Comparison of ENCODE assay signal across 18 cellular contexts in the genomic region with DNA sequence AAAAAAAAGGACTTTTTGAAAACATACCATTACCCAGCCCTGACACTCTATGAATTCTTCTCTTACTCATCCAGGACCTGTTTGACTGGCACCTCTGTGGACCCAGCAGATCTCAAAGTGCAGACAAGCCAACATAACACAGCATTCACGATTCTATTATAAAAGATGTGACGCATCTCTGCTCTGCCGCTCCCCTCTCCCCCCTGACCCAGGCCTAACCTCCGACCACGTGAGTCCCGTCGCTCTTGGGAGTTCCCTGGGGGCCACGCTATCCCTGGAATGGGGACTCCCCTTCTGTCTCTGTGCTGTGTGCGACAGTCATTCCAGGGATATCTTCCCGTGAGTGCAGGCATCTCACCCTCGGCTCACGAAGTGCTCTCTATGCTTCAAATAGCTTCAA. TPM values are rescaled to one million over a fixed set of nuclear protein-coding genes. Genes with fewer than 3 reads are reported as not detected.
DNase-seq lines count a peak whose midpoint lies in the region; ATAC-seq and TF ChIP-seq lines count a peak whose summit lies in the region.
"Had no signal": no experiment of that assay in that cellular context is flagged by ENCODE, and none has a peak within 500 bp of the region (broad histone marks: within the 10 kb centered on the region; RNA-seq: fewer than 3 reads in every experiment).

No MANE protein-coding gene starts in this region.

- H3K36me3 ChIP-seq in heart left ventricle (no peaks in the 10 kb centered on the region), WERI-Rb-1 (no peaks in the 10 kb centered on the region; the same call in 1 of the 2 replicates), gastrocnemius medialis (no peaks in the 10 kb centered on the region), thyroid gland (no peaks in the 10 kb centered on the region)
- H3K36me3 ChIP-seq: HAP-1 had no signal

- in situ Hi-C loops in gastrocnemius medialis (cut with MboI; ENCODE audit: low sequenced_read_pairs in 4 of 4) = no loop called here

- H3K4me3 ChIP-seq in heart left ventricle = no peak overlapping the region
- no peak overlapping the region for H3K4me3 ChIP-seq in WERI-Rb-1 (ENCODE audit: low read depth, low read length)
- H3K4me3 ChIP-seq in gastrocnemius medialis = no peak overlapping the region
- H3K4me3 ChIP-seq in thyroid gland (replicated peaks in 1 of 3) = no peak overlapping the region
- H3K4me3 ChIP-seq: GM12878, HAP-1 had no signal

- peak overlapping the region in 2 of 12 donors; percentile 43 to 58 for H3K27ac ChIP-seq in heart left ventricle
- H3K27ac ChIP-seq in WERI-Rb-1 = peak overlapping the region; percentile 62
- peak overlapping the region; percentile 86 to 97 (median 94) for H3K27ac ChIP-seq in gastrocnemius medialis
- no peak overlapping the region for H3K27ac ChIP-seq in thyroid gland
- H3K27ac ChIP-seq: C4-2B, HL-60 had no signal

- DNase-seq in heart left ventricle = peak in 3 of 5 donors; percentile 30 to 36 (median 34)
- no peak for DNase-seq in Right ventricle myocardium inferior (ENCODE audit: missing footprints)
- DNase-seq in WERI-Rb-1 = no peak
- peak; percentile 42 for DNase-seq in islet precursor cell
- DNase-seq in gastrocnemius medialis = peak; percentile 35 to 84
- no peak for DNase-seq in thyroid gland
- no peak for DNase-seq in DMS53 treated with DMSO at 0.1 percent for 48 hours (lab: John Stamatoyannopoulos, UW; ENCODE audit: unreplicated experiment)
- DNase-seq: ACHN; CD4-positive, alpha-beta memory T cell; COR-L47; GOT3 had no signal

- ATAC-seq in heart left ventricle = peak; percentile 46 to 87 (median 62)
- no peak for ATAC-seq in Right ventricle myocardium inferior
- peak; percentile 64 to 72 for ATAC-seq in gastrocnemius medialis
- ATAC-seq in HG03139 (IDR thresholded peaks at IDR 0.05; ENCODE audit: unreplicated experiment) = no peak
- ATAC-seq: GM12878 had no signal

- intact Hi-C loops in heart left ventricle (cut with DNase I) = no loop called here
- intact Hi-C loops in Right ventricle myocardium inferior (cut with DNase I) = no loop called here
- intact Hi-C loops in gastrocnemius medialis (cut with DNase I; ENCODE audit: low total_unique reads) = no loop called here
- intact Hi-C loops in thyroid gland (cut with DNase I) = no loop called here

- H3K4me1 ChIP-seq in heart left ventricle (peaks cover 0 to 2% (median 0%) of the 10 kb centered on the region in 12 donors), gastrocnemius medialis (peaks cover 47 to 49% of the 10 kb centered on the region in 2 donors), thyroid gland (no peaks in the 10 kb centered on the region)
- H3K4me1 ChIP-seq: HAP-1 had no signal

- TF ChIP-seq CTCF in heart left ventricle (IDR thresholded peaks at IDR 0.05) (no peak), WERI-Rb-1 (IDR thresholded peaks at IDR 0.05; ENCODE audit: low read depth, low read length) (no peak), gastrocnemius medialis (IDR thresholded peaks at IDR 0.05 in 4 of 5, conservative IDR thresholded peaks at IDR 0.05 in 1 of 5) (no peak), thyroid gland (IDR thresholded peaks at IDR 0.05) (no peak)

- no peak for TF ChIP-seq POLR2A in heart left ventricle (IDR thresholded peaks at IDR 0.05)
- no peak for TF ChIP-seq POLR2A in gastrocnemius medialis (IDR thresholded peaks at IDR 0.05)
- no peak for TF ChIP-seq POLR2A in thyroid gland (IDR thresholded peaks at IDR 0.05)

- WGBS in heart left ventricle, 4 donors = 22 to 30% (median 27%) methylated on average over 12 of the region's 12 CpGs
- WGBS in thyroid gland, 2 donors = 61 to 71% methylated on average over 12 of the region's 12 CpGs

- H3K27me3 ChIP-seq in heart left ventricle (no peaks in the 10 kb centered on the region), WERI-Rb-1 (ENCODE audit: insufficient read depth, low read depth, severe bottlenecking) (no peaks in the 10 kb centered on the region), gastrocnemius medialis (no peaks in the 10 kb centered on the region), thyroid gland (no peaks in the 10 kb centered on the region)

- H3K9me3 ChIP-seq in heart left ventricle (no peaks in the 10 kb centered on the region), WERI-Rb-1 (ENCODE audit: severe bottlenecking) (peaks cover 7% of the 10 kb centered on the region), gastrocnemius medialis (no peaks in the 10 kb centered on the region), thyroid gland (no peaks in the 10 kb centered on the region)
- H3K9me3 ChIP-seq: HAP-1 had no signal

RNA-seq across cellular contexts. Expression of a gene that starts 21.1 kb away (rescaled TPM):
- total RNA-seq in heart left ventricle = 1 to 10 TPM in 5 of 9 donors, under 1 TPM in 2, not detected in 2; 0.20 to 4.0 (median 1.7) TPM
- polyA plus RNA-seq in heart left ventricle = 1 to 10 TPM in 1 of 2 donors, under 1 TPM in 1; 0.30 to 4.4 TPM
- 0.38 TPM for total RNA-seq in Right ventricle myocardium inferior
- total RNA-seq in gastrocnemius medialis = 1 to 10 TPM; 2.1 to 6.8 (median 5.7) TPM
- total RNA-seq in thyroid gland = not detected
- total RNA-seq: A172; CD4-positive, alpha-beta memory T cell; Daoy; GM12878 had no signal
- polyA plus RNA-seq: CD4-positive, alpha-beta memory T cell; GM12878 had no signal

Comparison
In these comparisons a context has a peak if more than half of its experiments do, and no peak if none do; other contexts are left out.
1. ATAC-seq: peak in heart left ventricle (4 of 4) and gastrocnemius medialis (2 of 2); none in Right ventricle myocardium inferior (single experiment) and HG03139 (single experiment).
2. DNase-seq: peak in heart left ventricle (3 of 5), islet precursor cell (single experiment) and gastrocnemius medialis (2 of 2); none in Right ventricle myocardium inferior (single experiment), WERI-Rb-1 (single experiment), thyroid gland (0 of 2) and DMS53 treated with DMSO at 0.1 percent for 48 hours (single experiment).
3. H3K27ac ChIP-seq: peak in WERI-Rb-1 (single experiment) and gastrocnemius medialis (4 of 4); none in thyroid gland (0 of 3).